In the genomic region with DNA sequence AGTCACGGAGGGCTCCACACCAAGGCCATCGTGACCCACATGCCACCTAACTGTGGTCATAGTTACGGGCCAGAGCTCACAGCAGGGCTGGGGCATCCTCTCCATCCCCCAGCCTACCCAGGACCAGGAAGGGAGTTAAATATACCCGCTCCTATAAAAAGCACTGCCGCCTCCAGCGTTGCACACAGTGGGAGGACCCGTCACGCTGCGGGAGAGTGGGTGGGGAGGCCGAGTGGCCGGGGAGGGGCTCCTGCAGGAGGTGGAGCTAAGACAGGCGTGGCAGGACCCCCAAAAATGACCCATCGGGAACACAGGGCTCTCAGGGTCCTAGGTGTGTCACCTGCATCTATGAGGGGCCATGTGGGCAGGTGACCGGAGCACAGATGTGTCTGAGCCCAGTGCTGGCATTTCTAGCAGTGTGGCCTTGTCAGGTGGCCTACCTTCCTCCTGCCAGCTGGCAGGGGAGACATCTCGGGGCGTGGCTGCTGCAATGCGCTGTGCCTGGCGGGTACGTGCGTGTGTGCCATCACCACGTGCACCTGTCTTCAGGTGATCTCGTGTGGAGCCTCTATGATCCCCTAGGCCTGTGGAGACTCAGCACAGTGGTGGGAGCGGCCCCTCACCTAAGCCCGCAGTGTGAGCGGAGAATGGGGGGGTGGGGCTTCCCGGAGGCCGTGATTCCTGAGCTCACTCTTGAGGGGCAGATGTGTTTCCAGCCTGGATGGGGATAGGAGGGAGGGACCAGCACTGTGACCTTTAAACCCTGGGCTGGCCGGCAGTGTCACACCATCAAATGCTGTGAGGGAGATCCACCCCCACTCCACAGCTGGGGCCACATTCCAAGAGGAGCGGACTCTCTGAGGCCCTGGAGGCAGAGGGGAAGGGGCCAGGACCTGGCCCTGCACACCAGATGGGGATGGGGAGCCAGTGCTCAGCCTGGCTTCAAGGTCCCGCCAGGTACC, we compare ENCODE assay signal across 17 cellular contexts. TPM values are rescaled to one million over a fixed set of nuclear protein-coding genes. Genes with fewer than 3 reads are reported as not detected.
"Had no signal": no experiment of that assay in that cellular context is flagged by ENCODE, and none has a peak within 500 bp of the region (broad histone marks: within the 10 kb centered on the region; RNA-seq: fewer than 3 reads in every experiment).

No MANE protein-coding gene starts in this region.

- H3K36me3 ChIP-seq: breast epithelium had no signal

- H3K4me3 ChIP-seq: breast epithelium, esophagus muscularis mucosa, psoas muscle, upper lobe of left lung had no signal

- DNase-seq: activated CD4-positive, alpha-beta T cell treated with anti-CD3 and anti-CD28 coated beads, Interleukin-2, amount 50 U/mL, for 4 hours; activated CD8-positive, alpha-beta memory T cell treated with anti-CD3 and anti-CD28 coated beads, Interleukin-2, amount 10 ng/mL, durations not matched to agents 7 days and 5 days; activated effector memory CD4-positive, alpha-beta T cell treated with Interleukin-2 at 50 U/mL for 16 hours; activated T-cell treated with anti-CD3 and anti-CD28 coated beads, Interleukin-2, amount 50 U/mL, for 24 hours; left cardiac atrium; naive thymus-derived CD8-positive, alpha-beta T cell; psoas muscle; stimulated activated CD4-positive, alpha-beta T cell treated with anti-CD3 and anti-CD28 coated beads, Interleukin-2, amount 100 ng/mL, for 24 hours; stimulated activated naive B cell treated with anti-CD40 and anti-IgM and Interleukin-4, amounts not matched to agents 10 μg/mL and 1 μg/mL and 100 μg/mL, for 72 hours had no signal

- H3K9me3 ChIP-seq: breast epithelium, esophagus muscularis mucosa, psoas muscle, upper lobe of left lung had no signal

- H3K27ac ChIP-seq: breast epithelium, esophagus muscularis mucosa, psoas muscle, upper lobe of left lung had no signal

- H3K27me3 ChIP-seq: breast epithelium had no signal

RNA-seq across cellular contexts. Expression of gene RNF223, which starts 36.5 kb away (rescaled TPM):
- total RNA-seq: activated CD8-positive, alpha-beta memory T cell treated with anti-CD3 and anti-CD28 coated beads, Interleukin-2, amount 10 ng/mL, durations not matched to agents 7 days and 5 days; activated naive CD4-positive, alpha-beta T cell treated with anti-CD3 and anti-CD28 coated beads, Interleukin-2, amount 50 U/mL, for 72 hours; esophagus muscularis mucosa; fibroblast of villous mesenchyme; left cardiac atrium; lung microvascular endothelial cell; naive thymus-derived CD8-positive, alpha-beta T cell; psoas muscle; sciatic nerve; T-helper 2 cell treated with Interferon-gamma antibody and Interleukin-4, amounts not matched to agents 100 ng/mL and 5 ng/mL, for 36 hours had no signal

RNA-seq across cellular contexts. Expression of gene HES4, which starts 37.8 kb away (rescaled TPM):
- total RNA-seq: naive thymus-derived CD8-positive, alpha-beta T cell had no signal

RNA-seq across cellular contexts. Expression of gene PERM1, which starts 55.8 kb away (rescaled TPM):
- total RNA-seq: activated CD8-positive, alpha-beta memory T cell treated with anti-CD3 and anti-CD28 coated beads, Interleukin-2, amount 10 ng/mL, durations not matched to agents 7 days and 5 days; activated naive CD4-positive, alpha-beta T cell treated with anti-CD3 and anti-CD28 coated beads, Interleukin-2, amount 50 U/mL, for 72 hours; lung microvascular endothelial cell; naive thymus-derived CD8-positive, alpha-beta T cell; sciatic nerve; T-helper 2 cell treated with Interferon-gamma antibody and Interleukin-4, amounts not matched to agents 100 ng/mL and 5 ng/mL, for 36 hours had no signal
